Comparison of ENCODE assay signal across 1 cellular context in the genomic region with DNA sequence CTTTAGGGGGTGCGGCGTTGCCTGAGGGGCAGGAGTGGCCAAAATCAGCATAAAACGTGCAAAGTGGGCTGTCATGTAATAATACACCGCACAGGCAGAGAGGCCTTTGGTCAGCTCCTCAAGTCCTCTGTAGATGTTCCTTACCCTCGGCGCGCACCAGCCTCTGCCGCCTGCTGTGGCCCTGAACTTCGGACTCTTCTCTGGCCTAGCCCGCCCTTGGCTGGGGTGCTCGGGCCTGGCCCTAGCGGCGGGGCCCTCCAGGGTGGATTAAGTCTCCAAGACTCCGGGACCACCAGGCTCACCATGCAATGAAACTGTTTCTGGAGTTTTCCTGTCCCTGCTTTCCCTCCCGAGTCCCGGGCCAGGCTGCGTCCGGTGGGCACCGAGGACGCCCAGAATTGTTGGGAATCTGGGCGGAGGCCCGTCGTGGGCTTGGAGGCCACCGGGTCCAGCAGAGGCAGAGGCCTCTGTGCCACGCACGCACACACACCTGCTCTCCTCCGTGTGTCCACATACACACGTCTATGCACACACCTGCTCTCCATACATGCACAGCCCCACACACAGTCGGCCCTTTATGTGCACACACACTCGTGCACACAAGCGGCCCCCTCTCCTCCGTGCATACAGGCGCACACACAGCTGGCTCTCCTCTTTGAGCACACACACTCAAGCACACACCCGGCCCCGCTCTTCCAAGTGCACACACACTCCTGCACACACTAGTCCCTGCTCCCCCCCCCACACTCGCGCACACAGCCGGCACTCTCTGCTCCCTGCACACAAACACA.
TF ChIP-seq lines count a peak whose summit lies in the region.

No MANE protein-coding gene starts in this region.

TF ChIP-seq in HepG2, 621 proteins besides CTCF, POLR2A, EP300 and RAD21 (continued from another document and continues in another):
- TF ChIP-seq FOXO1 (CRISPR knock-in tag; IDR thresholded peaks at IDR 0.05) (no peak), MAZ (IDR thresholded peaks at IDR 0.05; ENCODE audit: borderline replicate concordance, low read depth, low read length) (no peak), MAZ (CRISPR knock-in tag; IDR thresholded peaks at IDR 0.05; ENCODE audit: low read depth) (no peak), XRCC5 (optimal IDR thresholded peaks at IDR 0.05; ENCODE audit: low read length) (peak; percentile 18), ZNF790 (CRISPR knock-in tag; IDR thresholded peaks at IDR 0.05; ENCODE audit: borderline replicate concordance) (no peak), ZNF709 (CRISPR knock-in tag; IDR thresholded peaks at IDR 0.05) (no peak), DNMT1 (CRISPR knock-in tag; IDR thresholded peaks at IDR 0.05) (no peak), ZNF335 (CRISPR knock-in tag; IDR thresholded peaks at IDR 0.05) (no peak), ZNF3 (CRISPR knock-in tag; IDR thresholded peaks at IDR 0.05) (no peak), SALL2 (CRISPR knock-in tag; IDR thresholded peaks at IDR 0.05) (no peak), ATM (IDR thresholded peaks at IDR 0.05; ENCODE audit: borderline replicate concordance) (no peak), PHF21A (CRISPR knock-in tag; IDR thresholded peaks at IDR 0.05) (peak; percentile 63), IKZF4 (CRISPR knock-in tag; IDR thresholded peaks at IDR 0.05; ENCODE audit: borderline replicate concordance, low read depth, not compliant biosample characterization) (no peak), DMAP1 (CRISPR knock-in tag; IDR thresholded peaks at IDR 0.05) (peak; percentile 69), NKX3-1 (CRISPR knock-in tag; IDR thresholded peaks at IDR 0.05) (no peak), ELF1 (CRISPR knock-in tag; IDR thresholded peaks at IDR 0.05) (no peak), SRSF9 (IDR thresholded peaks at IDR 0.05; ENCODE audit: borderline replicate concordance, insufficient read depth, low read depth, low read length, poor library complexity, severe bottlenecking) (no peak), ZNF260 (CRISPR knock-in tag; IDR thresholded peaks at IDR 0.05; ENCODE audit: borderline replicate concordance, low read depth) (no peak), TCF7 (IDR thresholded peaks at IDR 0.05; ENCODE audit: low read depth) (no peak), FOXC1 (CRISPR knock-in tag; IDR thresholded peaks at IDR 0.05; ENCODE audit: borderline replicate concordance) (no peak), PRMT3 (CRISPR knock-in tag; IDR thresholded peaks at IDR 0.05; ENCODE audit: borderline replicate concordance, low read depth) (no peak), GLI4 (CRISPR knock-in tag; IDR thresholded peaks at IDR 0.05; ENCODE audit: borderline replicate concordance) (no peak), STAG1 (CRISPR knock-in tag; IDR thresholded peaks at IDR 0.05) (no peak), ZFP36 (IDR thresholded peaks at IDR 0.05; ENCODE audit: borderline replicate concordance, low read depth, low read length, partially characterized antibody) (no peak), ZNF616 (CRISPR knock-in tag; IDR thresholded peaks at IDR 0.05; ENCODE audit: low read depth) (0 out of 2 replicates have a peak, but pooled peaks have one; percentile 43), SRSF1 (optimal IDR thresholded peaks at IDR 0.05; ENCODE audit: low read depth, low read length) (no peak), MAFG (CRISPR knock-in tag; IDR thresholded peaks at IDR 0.05) (no peak), ZBTB20 (CRISPR knock-in tag; IDR thresholded peaks at IDR 0.05; ENCODE audit: borderline replicate concordance, low read depth) (no peak), ZNF296 (CRISPR knock-in tag; conservative IDR thresholded peaks at IDR 0.05) (no peak), PHF8 (CRISPR knock-in tag; IDR thresholded peaks at IDR 0.05) (peak; percentile 69)
- TF ChIP-seq, protein P1, sequence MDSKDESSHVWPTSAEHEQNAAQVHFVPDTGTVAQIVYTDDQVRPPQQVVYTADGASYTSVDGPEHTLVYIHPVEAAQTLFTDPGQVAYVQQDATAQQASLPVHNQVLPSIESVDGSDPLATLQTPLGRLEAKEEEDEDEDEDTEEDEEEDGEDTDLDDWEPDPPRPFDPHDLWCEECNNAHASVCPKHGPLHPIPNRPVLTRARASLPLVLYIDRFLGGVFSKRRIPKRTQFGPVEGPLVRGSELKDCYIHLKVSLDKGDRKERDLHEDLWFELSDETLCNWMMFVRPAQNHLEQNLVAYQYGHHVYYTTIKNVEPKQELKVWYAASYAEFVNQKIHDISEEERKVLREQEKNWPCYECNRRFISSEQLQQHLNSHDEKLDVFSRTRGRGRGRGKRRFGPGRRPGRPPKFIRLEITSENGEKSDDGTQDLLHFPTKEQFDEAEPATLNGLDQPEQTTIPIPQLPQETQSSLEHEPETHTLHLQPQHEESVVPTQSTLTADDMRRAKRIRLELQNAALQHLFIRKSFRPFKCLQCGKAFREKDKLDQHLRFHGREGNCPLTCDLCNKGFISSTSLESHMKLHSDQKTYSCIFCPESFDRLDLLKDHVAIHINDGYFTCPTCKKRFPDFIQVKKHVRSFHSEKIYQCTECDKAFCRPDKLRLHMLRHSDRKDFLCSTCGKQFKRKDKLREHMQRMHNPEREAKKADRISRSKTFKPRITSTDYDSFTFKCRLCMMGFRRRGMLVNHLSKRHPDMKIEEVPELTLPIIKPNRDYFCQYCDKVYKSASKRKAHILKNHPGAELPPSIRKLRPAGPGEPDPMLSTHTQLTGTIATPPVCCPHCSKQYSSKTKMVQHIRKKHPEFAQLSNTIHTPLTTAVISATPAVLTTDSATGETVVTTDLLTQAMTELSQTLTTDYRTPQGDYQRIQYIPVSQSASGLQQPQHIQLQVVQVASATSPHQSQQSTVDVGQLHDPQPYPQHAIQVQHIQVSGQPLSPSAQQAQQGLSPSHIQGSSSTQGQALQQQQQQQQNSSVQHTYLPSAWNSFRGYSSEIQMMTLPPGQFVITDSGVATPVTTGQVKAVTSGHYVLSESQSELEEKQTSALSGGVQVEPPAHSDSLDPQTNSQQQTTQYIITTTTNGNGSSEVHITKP (CRISPR knock-in tag; IDR thresholded peaks at IDR 0.05; ENCODE audit: low read depth) = no peak
- TF ChIP-seq, protein P2, sequence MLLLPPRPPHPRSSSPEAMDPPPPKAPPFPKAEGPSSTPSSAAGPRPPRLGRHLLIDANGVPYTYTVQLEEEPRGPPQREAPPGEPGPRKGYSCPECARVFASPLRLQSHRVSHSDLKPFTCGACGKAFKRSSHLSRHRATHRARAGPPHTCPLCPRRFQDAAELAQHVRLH (CRISPR knock-in tag; IDR thresholded peaks at IDR 0.05; ENCODE audit: borderline replicate concordance, low read depth) = 0 out of 2 replicates have a peak, but pooled peaks have one; percentile 25
- TF ChIP-seq, protein P3, sequence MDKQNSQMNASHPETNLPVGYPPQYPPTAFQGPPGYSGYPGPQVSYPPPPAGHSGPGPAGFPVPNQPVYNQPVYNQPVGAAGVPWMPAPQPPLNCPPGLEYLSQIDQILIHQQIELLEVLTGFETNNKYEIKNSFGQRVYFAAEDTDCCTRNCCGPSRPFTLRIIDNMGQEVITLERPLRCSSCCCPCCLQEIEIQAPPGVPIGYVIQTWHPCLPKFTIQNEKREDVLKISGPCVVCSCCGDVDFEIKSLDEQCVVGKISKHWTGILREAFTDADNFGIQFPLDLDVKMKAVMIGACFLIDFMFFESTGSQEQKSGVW (CRISPR knock-in tag; IDR thresholded peaks at IDR 0.05; ENCODE audit: borderline replicate concordance) = 0 out of 2 replicates have a peak, but pooled peaks have one; percentile 39
- TF ChIP-seq, protein P4, sequence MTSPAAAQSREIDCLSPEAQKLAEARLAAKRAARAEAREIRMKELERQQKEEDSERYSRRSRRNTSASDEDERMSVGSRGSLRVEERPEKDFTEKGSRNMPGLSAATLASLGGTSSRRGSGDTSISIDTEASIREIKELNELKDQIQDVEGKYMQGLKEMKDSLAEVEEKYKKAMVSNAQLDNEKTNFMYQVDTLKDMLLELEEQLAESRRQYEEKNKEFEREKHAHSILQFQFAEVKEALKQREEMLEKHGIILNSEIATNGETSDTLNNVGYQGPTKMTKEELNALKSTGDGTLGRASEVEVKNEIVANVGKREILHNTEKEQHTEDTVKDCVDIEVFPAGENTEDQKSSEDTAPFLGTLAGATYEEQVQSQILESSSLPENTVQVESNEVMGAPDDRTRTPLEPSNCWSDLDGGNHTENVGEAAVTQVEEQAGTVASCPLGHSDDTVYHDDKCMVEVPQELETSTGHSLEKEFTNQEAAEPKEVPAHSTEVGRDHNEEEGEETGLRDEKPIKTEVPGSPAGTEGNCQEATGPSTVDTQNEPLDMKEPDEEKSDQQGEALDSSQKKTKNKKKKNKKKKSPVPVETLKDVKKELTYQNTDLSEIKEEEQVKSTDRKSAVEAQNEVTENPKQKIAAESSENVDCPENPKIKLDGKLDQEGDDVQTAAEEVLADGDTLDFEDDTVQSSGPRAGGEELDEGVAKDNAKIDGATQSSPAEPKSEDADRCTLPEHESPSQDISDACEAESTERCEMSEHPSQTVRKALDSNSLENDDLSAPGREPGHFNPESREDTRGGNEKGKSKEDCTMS (CRISPR knock-in tag; conservative IDR thresholded peaks at IDR 0.05) = no peak
- TF ChIP-seq, protein P5, sequence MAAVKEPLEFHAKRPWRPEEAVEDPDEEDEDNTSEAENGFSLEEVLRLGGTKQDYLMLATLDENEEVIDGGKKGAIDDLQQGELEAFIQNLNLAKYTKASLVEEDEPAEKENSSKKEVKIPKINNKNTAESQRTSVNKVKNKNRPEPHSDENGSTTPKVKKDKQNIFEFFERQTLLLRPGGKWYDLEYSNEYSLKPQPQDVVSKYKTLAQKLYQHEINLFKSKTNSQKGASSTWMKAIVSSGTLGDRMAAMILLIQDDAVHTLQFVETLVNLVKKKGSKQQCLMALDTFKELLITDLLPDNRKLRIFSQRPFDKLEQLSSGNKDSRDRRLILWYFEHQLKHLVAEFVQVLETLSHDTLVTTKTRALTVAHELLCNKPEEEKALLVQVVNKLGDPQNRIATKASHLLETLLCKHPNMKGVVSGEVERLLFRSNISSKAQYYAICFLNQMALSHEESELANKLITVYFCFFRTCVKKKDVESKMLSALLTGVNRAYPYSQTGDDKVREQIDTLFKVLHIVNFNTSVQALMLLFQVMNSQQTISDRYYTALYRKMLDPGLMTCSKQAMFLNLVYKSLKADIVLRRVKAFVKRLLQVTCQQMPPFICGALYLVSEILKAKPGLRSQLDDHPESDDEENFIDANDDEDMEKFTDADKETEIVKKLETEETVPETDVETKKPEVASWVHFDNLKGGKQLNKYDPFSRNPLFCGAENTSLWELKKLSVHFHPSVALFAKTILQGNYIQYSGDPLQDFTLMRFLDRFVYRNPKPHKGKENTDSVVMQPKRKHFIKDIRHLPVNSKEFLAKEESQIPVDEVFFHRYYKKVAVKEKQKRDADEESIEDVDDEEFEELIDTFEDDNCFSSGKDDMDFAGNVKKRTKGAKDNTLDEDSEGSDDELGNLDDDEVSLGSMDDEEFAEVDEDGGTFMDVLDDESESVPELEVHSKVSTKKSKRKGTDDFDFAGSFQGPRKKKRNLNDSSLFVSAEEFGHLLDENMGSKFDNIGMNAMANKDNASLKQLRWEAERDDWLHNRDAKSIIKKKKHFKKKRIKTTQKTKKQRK (IDR thresholded peaks at IDR 0.05; ENCODE audit: low read length) = no peak
- TF ChIP-seq, protein P6, sequence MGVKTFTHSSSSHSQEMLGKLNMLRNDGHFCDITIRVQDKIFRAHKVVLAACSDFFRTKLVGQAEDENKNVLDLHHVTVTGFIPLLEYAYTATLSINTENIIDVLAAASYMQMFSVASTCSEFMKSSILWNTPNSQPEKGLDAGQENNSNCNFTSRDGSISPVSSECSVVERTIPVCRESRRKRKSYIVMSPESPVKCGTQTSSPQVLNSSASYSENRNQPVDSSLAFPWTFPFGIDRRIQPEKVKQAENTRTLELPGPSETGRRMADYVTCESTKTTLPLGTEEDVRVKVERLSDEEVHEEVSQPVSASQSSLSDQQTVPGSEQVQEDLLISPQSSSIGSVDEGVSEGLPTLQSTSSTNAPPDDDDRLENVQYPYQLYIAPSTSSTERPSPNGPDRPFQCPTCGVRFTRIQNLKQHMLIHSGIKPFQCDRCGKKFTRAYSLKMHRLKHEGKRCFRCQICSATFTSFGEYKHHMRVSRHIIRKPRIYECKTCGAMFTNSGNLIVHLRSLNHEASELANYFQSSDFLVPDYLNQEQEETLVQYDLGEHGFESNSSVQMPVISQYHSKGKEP (CRISPR knock-in tag; IDR thresholded peaks at IDR 0.05) = no peak
- TF ChIP-seq, protein P7, sequence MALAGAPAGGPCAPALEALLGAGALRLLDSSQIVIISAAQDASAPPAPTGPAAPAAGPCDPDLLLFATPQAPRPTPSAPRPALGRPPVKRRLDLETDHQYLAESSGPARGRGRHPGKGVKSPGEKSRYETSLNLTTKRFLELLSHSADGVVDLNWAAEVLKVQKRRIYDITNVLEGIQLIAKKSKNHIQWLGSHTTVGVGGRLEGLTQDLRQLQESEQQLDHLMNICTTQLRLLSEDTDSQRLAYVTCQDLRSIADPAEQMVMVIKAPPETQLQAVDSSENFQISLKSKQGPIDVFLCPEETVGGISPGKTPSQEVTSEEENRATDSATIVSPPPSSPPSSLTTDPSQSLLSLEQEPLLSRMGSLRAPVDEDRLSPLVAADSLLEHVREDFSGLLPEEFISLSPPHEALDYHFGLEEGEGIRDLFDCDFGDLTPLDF (CRISPR knock-in tag; IDR thresholded peaks at IDR 0.05) = peak; percentile 51; the same call in 1 of the 2 replicates
- TF ChIP-seq, protein P8, sequence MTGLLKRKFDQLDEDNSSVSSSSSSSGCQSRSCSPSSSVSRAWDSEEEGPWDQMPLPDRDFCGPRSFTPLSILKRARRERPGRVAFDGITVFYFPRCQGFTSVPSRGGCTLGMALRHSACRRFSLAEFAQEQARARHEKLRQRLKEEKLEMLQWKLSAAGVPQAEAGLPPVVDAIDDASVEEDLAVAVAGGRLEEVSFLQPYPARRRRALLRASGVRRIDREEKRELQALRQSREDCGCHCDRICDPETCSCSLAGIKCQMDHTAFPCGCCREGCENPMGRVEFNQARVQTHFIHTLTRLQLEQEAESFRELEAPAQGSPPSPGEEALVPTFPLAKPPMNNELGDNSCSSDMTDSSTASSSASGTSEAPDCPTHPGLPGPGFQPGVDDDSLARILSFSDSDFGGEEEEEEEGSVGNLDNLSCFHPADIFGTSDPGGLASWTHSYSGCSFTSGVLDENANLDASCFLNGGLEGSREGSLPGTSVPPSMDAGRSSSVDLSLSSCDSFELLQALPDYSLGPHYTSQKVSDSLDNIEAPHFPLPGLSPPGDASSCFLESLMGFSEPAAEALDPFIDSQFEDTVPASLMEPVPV (CRISPR knock-in tag; IDR thresholded peaks at IDR 0.05) = no peak
- TF ChIP-seq, protein P9, sequence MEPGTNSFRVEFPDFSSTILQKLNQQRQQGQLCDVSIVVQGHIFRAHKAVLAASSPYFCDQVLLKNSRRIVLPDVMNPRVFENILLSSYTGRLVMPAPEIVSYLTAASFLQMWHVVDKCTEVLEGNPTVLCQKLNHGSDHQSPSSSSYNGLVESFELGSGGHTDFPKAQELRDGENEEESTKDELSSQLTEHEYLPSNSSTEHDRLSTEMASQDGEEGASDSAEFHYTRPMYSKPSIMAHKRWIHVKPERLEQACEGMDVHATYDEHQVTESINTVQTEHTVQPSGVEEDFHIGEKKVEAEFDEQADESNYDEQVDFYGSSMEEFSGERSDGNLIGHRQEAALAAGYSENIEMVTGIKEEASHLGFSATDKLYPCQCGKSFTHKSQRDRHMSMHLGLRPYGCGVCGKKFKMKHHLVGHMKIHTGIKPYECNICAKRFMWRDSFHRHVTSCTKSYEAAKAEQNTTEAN (CRISPR knock-in tag; conservative IDR thresholded peaks at IDR 0.05) = peak; percentile 89; the same call in 1 of the 2 replicates
